ENCODE assay signal across 20 cellular contexts in genomic region chr6:167925011-167925410, GRCh38.
DNase-seq lines count a peak whose midpoint lies in the region; ATAC-seq and TF ChIP-seq lines count a peak whose summit lies in the region.
"Had no signal": no experiment of that assay in that cellular context is flagged by ENCODE, and none has a peak within 500 bp of the region (broad histone marks: within the 10 kb centered on the region; RNA-seq: fewer than 3 reads in every experiment).

No MANE protein-coding gene starts in this region.

- H3K27ac ChIP-seq in IMR-90 (ENCODE audit: insufficient read depth, low read length) = no peak overlapping the region
- H3K27ac ChIP-seq in Karpas-422 (ENCODE audit: low read length) = no peak overlapping the region
- H3K27ac ChIP-seq: HL-60, neutrophil, prostate gland had no signal

- peaks cover 14% of the 10 kb centered on the region for H3K36me3 ChIP-seq in IMR-90 (ENCODE audit: control insufficient read depth, insufficient read depth, low read length)
- no peaks in the 10 kb centered on the region for H3K36me3 ChIP-seq in Karpas-422 (ENCODE audit: insufficient read depth, low read length)
- H3K36me3 ChIP-seq: neutrophil had no signal

- H3K4me3 ChIP-seq in AG10803 (ENCODE audit: low read length) (no peak overlapping the region), IMR-90 (ENCODE audit: insufficient read depth, low read depth, low read length) (no peak overlapping the region), Karpas-422 (ENCODE audit: low read length) (no peak overlapping the region)
- H3K4me3 ChIP-seq: prostate gland had no signal

- peak; percentile 46 for DNase-seq in AG10803 (ENCODE audit: low read depth)
- DNase-seq in IMR-90 = peak; percentile 51
- peak; percentile 13 for DNase-seq in inferior parietal cortex (ENCODE audit: extremely low spot score)
- no peak for DNase-seq in omental fat pad (ENCODE audit: low spot score)
- DNase-seq in pons (ENCODE audit: low spot score) = no peak
- no peak for DNase-seq in Karpas-422
- DNase-seq in activated CD4-positive, alpha-beta T cell treated with anti-CD3 and anti-CD28 coated beads for 48 hours = no peak
- DNase-seq: activated CD8-positive, alpha-beta T cell treated with anti-CD3 and anti-CD28 coated beads, Interleukin-2, amount 10 ng/mL, durations not matched to agents 7 days and 5 days; CD4-positive, alpha-beta T cell; EL; endodermal cell; mesendoderm; NCI-H2171 treated with DMSO at 0.1 percent for 48 hours; NCI-H524 treated with DMSO at 0.1 percent for 48 hours; NK-92 treated with Interleukin-12 subunit alpha and Interleukin-12 subunit beta, amount 100 ng/mL, for 24 hours; SHP77; stimulated activated naive CD8-positive, alpha-beta T cell treated with anti-CD3 and anti-CD28 coated beads, Interleukin-15, Interleukin-2, amounts not matched to agents 100 U/mL and 50 U/mL, for 24 hours had no signal

- no peaks in the 10 kb centered on the region for H3K79me1 ChIP-seq in IMR-90 (ENCODE audit: low read depth in 1 of 2, low read length in 2 of 2)

- H2AFZ ChIP-seq in IMR-90 (replicated peaks; ENCODE audit: low read length, poor library complexity) (no peak overlapping the region), Karpas-422 (ENCODE audit: low read length) (no peak overlapping the region)

- H2AK5ac ChIP-seq in IMR-90 (ENCODE audit: low read depth, low read length) = no peak overlapping the region

- 70% methylated on average over 2 of the region's 7 CpGs; no CpG with 5 or more reads in 1 of the 2 experiments for WGBS in IMR-90 (ENCODE audit: extremely low coverage in 2 of 2, insufficient read length in 1 of 2), 2 experiments

- H3K27me3 ChIP-seq in IMR-90 (ENCODE audit: control insufficient read depth, insufficient read depth, low read length) (no peaks in the 10 kb centered on the region), Karpas-422 (ENCODE audit: low read length) (no peaks in the 10 kb centered on the region)
- H3K27me3 ChIP-seq: neutrophil had no signal

- no peak overlapping the region for H3K14ac ChIP-seq in IMR-90 (replicated peaks; ENCODE audit: low read depth, low read length)

- TF ChIP-seq RAD21 in IMR-90 (IDR thresholded peaks at IDR 0.05; ENCODE audit: low read length) = no peak

- CTCF ChIA-PET in IMR-90 (lab: Yijun Ruan, JAX) = interaction anchor here (1.4 kb wide), 1 partner anchor 21 kb away, joined by 3 read pairs; no protein-coding TSS in a partner anchor

- H4K20me1 ChIP-seq in IMR-90 (ENCODE audit: insufficient read depth, low read length) (no peaks in the 10 kb centered on the region), Karpas-422 (ENCODE audit: insufficient read depth, low read depth, low read length) (no peaks in the 10 kb centered on the region)

- no peak for TF ChIP-seq POLR2A in IMR-90 (IDR thresholded peaks at IDR 0.05; ENCODE audit: low read depth, low read length)

- no peak overlapping the region for H3K4ac ChIP-seq in IMR-90 (ENCODE audit: low read depth, low read length)

- H3K23ac ChIP-seq in IMR-90 (ENCODE audit: low read depth, low read length) = no peak overlapping the region

- no peaks in the 10 kb centered on the region for H3K79me2 ChIP-seq in Karpas-422 (ENCODE audit: low read length)

- no peak overlapping the region for H2BK15ac ChIP-seq in IMR-90 (ENCODE audit: low read depth, low read length)

- intact Hi-C loops in IMR-90 (cut with micrococcal nuclease) = no loop called here

- in situ Hi-C loops in IMR-90 (cut with MboI; ENCODE audit: low sequenced_read_pairs) = no loop called here

- H2BK20ac ChIP-seq in IMR-90 (ENCODE audit: low read depth, low read length) = no peak overlapping the region

- no peak overlapping the region for H2BK120ac ChIP-seq in IMR-90 (ENCODE audit: low read depth, low read length)

- TF ChIP-seq CTCF in AG10803 (conservative IDR thresholded peaks at IDR 0.05; ENCODE audit: low read length) (no peak), IMR-90 (conservative IDR thresholded peaks at IDR 0.05; ENCODE audit: low read depth, low read length) (no peak), omental fat pad (IDR thresholded peaks at IDR 0.05) (no peak)

- no peak overlapping the region for H3K9ac ChIP-seq in IMR-90 (ENCODE audit: low read depth, low read length)
- no peak overlapping the region for H3K9ac ChIP-seq in Karpas-422 (ENCODE audit: low read length)

- no peaks in the 10 kb centered on the region for H3K9me3 ChIP-seq in IMR-90 (ENCODE audit: control insufficient read depth, insufficient read depth, low read length)
- no peaks in the 10 kb centered on the region for H3K9me3 ChIP-seq in Karpas-422 (ENCODE audit: low read length)
- H3K9me3 ChIP-seq: neutrophil, prostate gland had no signal

- H2BK5ac ChIP-seq in IMR-90 (ENCODE audit: low read depth, low read length, poor library complexity, severe bottlenecking) = no peak overlapping the region

- H3K9me1 ChIP-seq in IMR-90 (ENCODE audit: insufficient read depth, low read length) = no peaks in the 10 kb centered on the region; the same call in 1 of the 2 replicates

- H4K5ac ChIP-seq in IMR-90 (ENCODE audit: low read depth, low read length) = no peak overlapping the region

- no TSS peak for BruUV-seq in IMR-90 (replicated peaks; lab: Mats Ljungman, UMichigan)

- no peak overlapping the region for H3K4me2 ChIP-seq in IMR-90 (ENCODE audit: low read depth, low read length)
- H3K4me2 ChIP-seq in Karpas-422 (ENCODE audit: low read depth, low read length, poor library complexity, severe bottlenecking) = no peak overlapping the region

- no peaks in the 10 kb centered on the region for H3K9me2 ChIP-seq in Karpas-422 (replicated peaks; ENCODE audit: insufficient read depth, low read length)

- H3K4me1 ChIP-seq in IMR-90 (ENCODE audit: control insufficient read depth, insufficient read depth, low read length) (no peaks in the 10 kb centered on the region), Karpas-422 (ENCODE audit: low read length) (no peaks in the 10 kb centered on the region)
- H3K4me1 ChIP-seq: prostate gland had no signal

- H3K56ac ChIP-seq in IMR-90 (ENCODE audit: extremely low read depth, insufficient read depth, low read length) = no peak overlapping the region

- dilution Hi-C loops in IMR-90 (cut with HindIII; ENCODE audit: low sequenced_read_pairs, unreplicated experiment) = no loop called here

- H4K8ac ChIP-seq in IMR-90 (ENCODE audit: low read depth in 2 of 2, low read length in 2 of 2) = no peak overlapping the region

- ATAC-seq in IMR-90 (ENCODE audit: low read depth) (no peak), omental fat pad (ENCODE audit: low FRiP score) (peak; percentile 64)
- ATAC-seq: activated CD8-positive, alpha-beta T cell treated with anti-CD3 and anti-CD28 coated beads, Interleukin-2, amount 10 ng/mL, durations not matched to agents 7 days and 5 days; stimulated activated naive CD8-positive, alpha-beta T cell treated with anti-CD3 and anti-CD28 coated beads, Interleukin-15, Interleukin-2, amounts not matched to agents 100 U/mL and 50 U/mL, for 24 hours had no signal

- POLR2A ChIA-PET in IMR-90 (lab: Charles Lee; ENCODE audit: unreplicated experiment) = no interaction called here

- H3K18ac ChIP-seq in IMR-90 (ENCODE audit: low read depth, low read length) = no peak overlapping the region

- no peak overlapping the region for H4K91ac ChIP-seq in IMR-90 (ENCODE audit: insufficient read depth, low read depth, low read length)

- no peak overlapping the region for H2AK9ac ChIP-seq in IMR-90 (replicated peaks; ENCODE audit: low read depth, low read length, poor library complexity)

TF ChIP-seq in IMR-90, 13 proteins besides CTCF, POLR2A, EP300 and RAD21:
- no peak for TF ChIP-seq SMC3 (IDR thresholded peaks at IDR 0.05; ENCODE audit: low read depth, low read length)

Comparison
In these comparisons a context has a peak if more than half of its experiments do, and no peak if none do; other contexts are left out.
1. DNase-seq: peak in AG10803 (single experiment), IMR-90 (single experiment) and inferior parietal cortex (single experiment); none in omental fat pad (single experiment), pons (single experiment), Karpas-422 (single experiment) and activated CD4-positive, alpha-beta T cell treated with anti-CD3 and anti-CD28 coated beads for 48 hours (single experiment).